In the genomic region with DNA sequence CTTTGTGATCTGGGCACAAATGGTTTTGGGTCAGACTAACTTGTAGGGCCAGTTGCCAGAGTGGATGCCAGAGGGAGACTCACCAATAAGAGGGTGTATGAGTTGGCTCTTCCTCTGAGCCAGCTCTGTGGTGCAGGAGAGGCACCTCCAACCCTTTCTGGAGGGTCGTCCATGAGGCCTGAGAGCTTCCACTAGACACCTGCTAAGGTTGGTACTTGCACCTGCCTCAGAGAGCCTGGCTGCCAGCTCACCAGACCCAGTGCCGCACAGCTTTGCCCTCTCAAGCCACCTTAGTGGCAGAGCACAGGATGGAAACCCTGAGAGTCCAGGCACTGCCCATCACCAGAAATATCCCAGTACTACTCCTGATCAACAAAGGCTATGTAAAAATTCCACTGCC, we compare ENCODE assay signal across 18 cellular contexts.
A peak's percentile ranks its signal among the peaks of the same experiment; 100 is the strongest.
DNase-seq lines count a peak whose midpoint lies in the region; ATAC-seq, FAIRE-seq and TF ChIP-seq lines count a peak whose summit lies in the region.
"Had no signal": no experiment of that assay in that cellular context is flagged by ENCODE, and none has a peak within 500 bp of the region (broad histone marks: within the 10 kb centered on the region; RNA-seq: fewer than 3 reads in every experiment).

No MANE protein-coding gene starts in this region.

- H3K9ac ChIP-seq in BLaER1 treated with 17β-estradiol and CSF1 and Interleukin-3, amounts not matched to agents 10 nM and 100 nM: no peak overlapping the region
- H3K9ac ChIP-seq in H1 (replicated peaks in 1 of 4; ENCODE audit: extremely low read depth in 1 of 4, low read depth in 3 of 4, low read length in 3 of 4): no peak overlapping the region
- H3K9ac ChIP-seq: GM23248 had no signal

- CTCF ChIA-PET in H1 (lab: Charles Lee; ENCODE audit: partially characterized antibody): no interaction called here

- H3K4ac ChIP-seq in H1 (replicated peaks; ENCODE audit: insufficient read length, low read depth, low read length): no peak overlapping the region

- no peak overlapping the region for H3K56ac ChIP-seq in H1 (replicated peaks; ENCODE audit: insufficient read length, low read depth, low read length)

- no peaks in the 10 kb centered on the region for H3K36me3 ChIP-seq in BLaER1 treated with 17β-estradiol and CSF1 and Interleukin-3, amounts not matched to agents 10 nM and 100 nM
- no peaks in the 10 kb centered on the region for H3K36me3 ChIP-seq in H1 (ENCODE audit: control insufficient read depth in 2 of 4, insufficient read depth in 4 of 4, low read length in 3 of 4)
- no peaks in the 10 kb centered on the region for H3K36me3 ChIP-seq in upper lobe of right lung

- no peak overlapping the region for H3K18ac ChIP-seq in H1 (ENCODE audit: extremely low read depth, low read length)

- H4K5ac ChIP-seq in H1 (ENCODE audit: insufficient read length, low read depth, low read length): no peak overlapping the region

- H4K20me1 ChIP-seq in BLaER1 treated with 17β-estradiol and CSF1 and Interleukin-3, amounts not matched to agents 10 nM and 100 nM: no peaks in the 10 kb centered on the region
- H4K20me1 ChIP-seq in H1 (replicated peaks in 1 of 2; ENCODE audit: control insufficient read depth in 1 of 2, insufficient read depth in 2 of 2, low read length in 2 of 2): no peaks in the 10 kb centered on the region

- H2AK5ac ChIP-seq in H1 (ENCODE audit: low read depth, low read length): no peak overlapping the region

- H3K79me1 ChIP-seq in H1 (ENCODE audit: low read depth, low read length): no peaks in the 10 kb centered on the region

- no peak overlapping the region for H2BK12ac ChIP-seq in H1 (ENCODE audit: low read depth, low read length)

- H3K4me3 ChIP-seq in BLaER1 treated with 17β-estradiol and CSF1 and Interleukin-3, amounts not matched to agents 10 nM and 100 nM: no peak overlapping the region
- H3K4me3 ChIP-seq in H1 (ENCODE audit: extremely low read depth in 1 of 4, insufficient read depth in 2 of 4, low read depth in 3 of 4, low read length in 4 of 4): no peak overlapping the region
- H3K4me3 ChIP-seq in upper lobe of right lung: no peak overlapping the region
- H3K4me3 ChIP-seq: GM23248 had no signal

- no peak overlapping the region for H2BK20ac ChIP-seq in H1 (ENCODE audit: low read length)

- 0 out of 2 replicates have a peak overlapping the region, but pooled peaks have one; percentile 35 for H2BK5ac ChIP-seq in H1 (ENCODE audit: low read depth, low read length)

- H3K79me2 ChIP-seq in H1 (ENCODE audit: control insufficient read depth in 1 of 2, insufficient read depth in 2 of 2, low read length in 2 of 2): no peaks in the 10 kb centered on the region

- no peak for DNase-seq in H1 (ENCODE audit: low read depth in 1 of 2, low spot score in 2 of 2)
- no peak for DNase-seq in upper lobe of right lung
- no peak for DNase-seq in GM20000 (ENCODE audit: low spot score)
- DNase-seq: C1 segment of cervical spinal cord; Calu3; CD4-positive, alpha-beta memory T cell; COR-L47; DMS53; DMS79 treated with DMSO at 0.1 percent for 48 hours; GF-D8; GM23248; H9 had no signal

- TF ChIP-seq RAD21 in H1 (IDR thresholded peaks at IDR 0.05 in 1 of 2, conservative IDR thresholded peaks at IDR 0.05 in 1 of 2; ENCODE audit: low read depth in 2 of 2, low read length in 2 of 2): no peak

- H3K14ac ChIP-seq in H1 (ENCODE audit: insufficient read length): no peak overlapping the region

- no peaks in the 10 kb centered on the region for H3K27me3 ChIP-seq in BLaER1 treated with 17β-estradiol and CSF1 and Interleukin-3, amounts not matched to agents 10 nM and 100 nM
- H3K27me3 ChIP-seq in H1 (replicated peaks in 1 of 4; ENCODE audit: control insufficient read depth in 3 of 4, extremely low read depth in 1 of 4, insufficient read depth in 3 of 4, low read length in 3 of 4) (no peaks in the 10 kb centered on the region), upper lobe of right lung (no peaks in the 10 kb centered on the region)

- TF ChIP-seq CTCF in H1 (IDR thresholded peaks at IDR 0.05; ENCODE audit: control extremely low read depth in 1 of 3, insufficient read depth in 1 of 3, low read depth in 1 of 3, low read length in 3 of 3): no peak
- no peak for TF ChIP-seq CTCF in upper lobe of right lung (IDR thresholded peaks at IDR 0.05)
- TF ChIP-seq CTCF in GM20000 (IDR thresholded peaks at IDR 0.05; ENCODE audit: extremely low read depth, missing control alignments): no peak

- no peak overlapping the region for H4K91ac ChIP-seq in H1 (replicated peaks; ENCODE audit: insufficient read length, low read length)

- peaks cover 0 to 6% (median 0%) of the 10 kb centered on the region in 11 experiments; a peak in 1 of 22 replicates for H3K9me3 ChIP-seq in BLaER1 treated with 17β-estradiol and CSF1 and Interleukin-3, amounts not matched to agents 10 nM and 100 nM (replicated peaks in 1 of 11)
- H3K9me3 ChIP-seq in H1 (ENCODE audit: insufficient read depth in 2 of 2, low read depth in 1 of 2, low read length in 1 of 2) (no peaks in the 10 kb centered on the region), upper lobe of right lung (no peaks in the 10 kb centered on the region)

- H3K4me2 ChIP-seq in BLaER1 treated with 17β-estradiol and CSF1 and Interleukin-3, amounts not matched to agents 10 nM and 100 nM: peak overlapping the region in 8 of 11 experiments; percentile 18 to 58 (median 32); a peak in 13 of 22 replicates
- no peak overlapping the region for H3K4me2 ChIP-seq in H1 (ENCODE audit: insufficient read depth in 1 of 2, low read depth in 2 of 2, low read length in 2 of 2)

- intact Hi-C loops in upper lobe of right lung (cut with DNase I): no loop called here

- POLR2A ChIA-PET in H1 (lab: Charles Lee; ENCODE audit: partially characterized antibody): no interaction called here

- ATAC-seq in upper lobe of right lung: peak; percentile 20
- ATAC-seq in HG02571 (IDR thresholded peaks at IDR 0.05; ENCODE audit: unreplicated experiment): no peak
- no peak for ATAC-seq in GM21576 (IDR thresholded peaks at IDR 0.05; ENCODE audit: unreplicated experiment)
- ATAC-seq: HCT116 had no signal

- H4K8ac ChIP-seq in H1 (ENCODE audit: extremely low read depth, insufficient read depth, low read length): no peak overlapping the region

- no peak overlapping the region for H2BK15ac ChIP-seq in H1 (ENCODE audit: low read length)

- TF ChIP-seq EP300 in H1 (IDR thresholded peaks at IDR 0.05; ENCODE audit: borderline replicate concordance in 1 of 2, low read depth in 2 of 2, low read length in 2 of 2): no peak

- H2AFZ ChIP-seq in H1 (ENCODE audit: low read length): no peak overlapping the region; the same call in 1 of the 2 replicates
- H2AFZ ChIP-seq: GM23248 had no signal

- H3K23ac ChIP-seq in H1 (ENCODE audit: insufficient read length): no peak overlapping the region

- 90% methylated on average over 2 of the region's 2 CpGs; no CpG with 5 or more reads in 1 of the 2 experiments for WGBS in H1 (ENCODE audit: extremely low coverage in 1 of 2, insufficient coverage in 1 of 2, insufficient read length in 1 of 2, insufficient replicate concordance in 2 of 2, low coverage in 1 of 2, low lambda C conversion rate in 2 of 2, missing lambda C conversion rate in 1 of 2), 2 experiments

- no peak overlapping the region for H3K27ac ChIP-seq in BLaER1 treated with 17β-estradiol and CSF1 and Interleukin-3, amounts not matched to agents 10 nM and 100 nM
- H3K27ac ChIP-seq in H1 (ENCODE audit: low read depth, low read length) (no peak overlapping the region), upper lobe of right lung (no peak overlapping the region)
- H3K27ac ChIP-seq: GM23248 had no signal

- H2BK120ac ChIP-seq in H1 (replicated peaks; ENCODE audit: low read depth, low read length): no peak overlapping the region

- no peak for TF ChIP-seq POLR2A in H1 (IDR thresholded peaks at IDR 0.05; ENCODE audit: control extremely low read depth in 1 of 2, low read depth in 2 of 2, low read length in 2 of 2)

- H3K4me1 ChIP-seq in BLaER1 treated with 17β-estradiol and CSF1 and Interleukin-3, amounts not matched to agents 10 nM and 100 nM: peaks cover 4 to 15% (median 8%) of the 10 kb centered on the region in 10 experiments; a peak in 17 of 20 replicates
- H3K4me1 ChIP-seq in H1 (replicated peaks in 1 of 4; ENCODE audit: control insufficient read depth in 3 of 4, insufficient read depth in 4 of 4, low read length in 3 of 4) (no peaks in the 10 kb centered on the region), upper lobe of right lung (no peaks in the 10 kb centered on the region)

- no peak for FAIRE-seq in H1 (lab: Jason Lieb, UNC)
- FAIRE-seq: GM12891, GM18507 had no signal

- no peaks in the 10 kb centered on the region for H3K23me2 ChIP-seq in H1 (ENCODE audit: low read depth, low read length)

TF ChIP-seq in H1, 55 proteins besides CTCF, POLR2A, EP300 and RAD21:
- no peak for TF ChIP-seq RXRA (IDR thresholded peaks at IDR 0.05; ENCODE audit: insufficient read depth, low read depth, low read length)
- TF ChIP-seq TBP (IDR thresholded peaks at IDR 0.05; ENCODE audit: low read depth, low read length): no peak
- no peak for TF ChIP-seq POU5F1 (IDR thresholded peaks at IDR 0.05; ENCODE audit: low read depth, low read length)
- TF ChIP-seq SUZ12 (IDR thresholded peaks at IDR 0.05; ENCODE audit: low read length): no peak
- no peak for TF ChIP-seq TEAD4 (IDR thresholded peaks at IDR 0.05; ENCODE audit: low read depth, low read length)
- TF ChIP-seq CREB1 (IDR thresholded peaks at IDR 0.05): no peak
- no peak for TF ChIP-seq KDM5A (IDR thresholded peaks at IDR 0.05; ENCODE audit: low read length)
- no peak for TF ChIP-seq TAF1 (IDR thresholded peaks at IDR 0.05; ENCODE audit: low read depth, low read length)
- TF ChIP-seq KDM1A (IDR thresholded peaks at IDR 0.05; ENCODE audit: borderline replicate concordance, low read length): no peak
- no peak for TF ChIP-seq BCL11A (IDR thresholded peaks at IDR 0.05; ENCODE audit: low read depth in 2 of 2, low read length in 2 of 2)
- TF ChIP-seq YY1 (IDR thresholded peaks at IDR 0.05; ENCODE audit: low read depth, low read length): no peak
- no peak for TF ChIP-seq E2F6 (IDR thresholded peaks at IDR 0.05)
- no peak for TF ChIP-seq POLR2AphosphoS5 (IDR thresholded peaks at IDR 0.05; ENCODE audit: low read depth, low read length)
- TF ChIP-seq HDAC2 (IDR thresholded peaks at IDR 0.05; ENCODE audit: borderline replicate concordance in 1 of 2, low read depth in 2 of 2, low read length in 2 of 2): no peak

Comparison
In these comparisons a context has a peak if more than half of its experiments do, and no peak if none do; other contexts are left out.
1. H3K4me2 ChIP-seq: peak in BLaER1 treated with 17β-estradiol and CSF1 and Interleukin-3, amounts not matched to agents 10 nM and 100 nM (8 of 11); none in H1 (0 of 2).